Comparison of ENCODE assay signal across 8 cellular contexts in genomic region chr4:147924604-147925412, GRCh38.
DNase-seq lines count a peak whose midpoint lies in the region; ATAC-seq, FAIRE-seq and TF ChIP-seq lines count a peak whose summit lies in the region.

No MANE protein-coding gene starts in this region.

- FAIRE-seq in small intestine (lab: Jason Lieb, UNC) = no peak

- H3K36me3 ChIP-seq in small intestine (ENCODE audit: control insufficient read depth in 2 of 2, insufficient read depth in 2 of 2, low read length in 2 of 2) = no peaks in the 10 kb centered on the region

- H3K4me3 Mint-ChIP-seq in activated CD4-positive, alpha-beta T cell treated with anti-CD3 and anti-CD28 coated beads, Interleukin-2, amount 10 ng/mL, durations not matched to agents 24 days and 14 days = no peak overlapping the region
- no peak overlapping the region for H3K4me3 Mint-ChIP-seq in stimulated activated naive B cell treated with anti-CD40 and anti-IgM and Interleukin-4, amounts not matched to agents 10 μg/mL and 1 μg/mL and 100 μg/mL, for 72 hours

- intact Hi-C loops in activated CD4-positive, alpha-beta T cell treated with anti-CD3 and anti-CD28 coated beads, Interleukin-2, amount 10 ng/mL, durations not matched to agents 24 days and 14 days (cut with micrococcal nuclease) = no loop called here

- H3K27ac Mint-ChIP-seq in activated CD4-positive, alpha-beta T cell treated with anti-CD3 and anti-CD28 coated beads, Interleukin-2, amount 10 ng/mL, durations not matched to agents 24 days and 14 days = no peak overlapping the region
- H3K27ac Mint-ChIP-seq in stimulated activated naive B cell treated with anti-CD40 and anti-IgM and Interleukin-4, amounts not matched to agents 10 μg/mL and 1 μg/mL and 100 μg/mL, for 72 hours = no peak overlapping the region

- H3K27ac ChIP-seq in foreskin keratinocyte (no peak overlapping the region), small intestine (ENCODE audit: low read depth in 1 of 2, low read length in 1 of 2) (no peak overlapping the region)

- no peaks in the 10 kb centered on the region for H3K9me3 ChIP-seq in small intestine (ENCODE audit: control insufficient read depth, low read depth)

- H3K9me3 Mint-ChIP-seq in activated CD4-positive, alpha-beta T cell treated with anti-CD3 and anti-CD28 coated beads, Interleukin-2, amount 10 ng/mL, durations not matched to agents 24 days and 14 days = no peaks in the 10 kb centered on the region
- no peaks in the 10 kb centered on the region for H3K9me3 Mint-ChIP-seq in stimulated activated naive B cell treated with anti-CD40 and anti-IgM and Interleukin-4, amounts not matched to agents 10 μg/mL and 1 μg/mL and 100 μg/mL, for 72 hours

- H3K27me3 ChIP-seq in foreskin keratinocyte (no peaks in the 10 kb centered on the region), small intestine (ENCODE audit: control insufficient read depth in 2 of 2, insufficient read depth in 2 of 2, low read length in 2 of 2) (no peaks in the 10 kb centered on the region)

- DNase-seq in activated CD4-positive, alpha-beta T cell treated with anti-CD3 and anti-CD28 coated beads, Interleukin-2, amount 10 ng/mL, durations not matched to agents 24 days and 14 days = peak; percentile 59
- DNase-seq in activated CD4-positive, alpha-beta T cell treated with anti-CD3 and anti-CD28 coated beads, Interleukin-2, amount 50 U/mL, for 1 hour = no peak
- peak; percentile 60 for DNase-seq in OCI-M1 (lab: John Stamatoyannopoulos, UW)
- peak in 1 of 2 donors; percentile 8 for DNase-seq in foreskin keratinocyte
- peak; percentile 40 for DNase-seq in small intestine
- no peak for DNase-seq in MV-4-11 (lab: John Stamatoyannopoulos, UW)
- DNase-seq in stimulated activated naive B cell treated with anti-CD40 and anti-IgM and Interleukin-4, amounts not matched to agents 10 μg/mL and 1 μg/mL and 100 μg/mL, for 72 hours = no peak

- 16 to 35% (median 29%) methylated on average over 3 of the region's 3 CpGs for WGBS in small intestine, 3 donors

- H3K36me3 Mint-ChIP-seq in activated CD4-positive, alpha-beta T cell treated with anti-CD3 and anti-CD28 coated beads, Interleukin-2, amount 10 ng/mL, durations not matched to agents 24 days and 14 days (ENCODE audit: low read depth) = no peaks in the 10 kb centered on the region
- no peaks in the 10 kb centered on the region for H3K36me3 Mint-ChIP-seq in stimulated activated naive B cell treated with anti-CD40 and anti-IgM and Interleukin-4, amounts not matched to agents 10 μg/mL and 1 μg/mL and 100 μg/mL, for 72 hours

- H3K4me1 Mint-ChIP-seq in activated CD4-positive, alpha-beta T cell treated with anti-CD3 and anti-CD28 coated beads, Interleukin-2, amount 10 ng/mL, durations not matched to agents 24 days and 14 days = no peaks in the 10 kb centered on the region
- H3K4me1 Mint-ChIP-seq in stimulated activated naive B cell treated with anti-CD40 and anti-IgM and Interleukin-4, amounts not matched to agents 10 μg/mL and 1 μg/mL and 100 μg/mL, for 72 hours = no peaks in the 10 kb centered on the region

- H3K27me3 Mint-ChIP-seq in activated CD4-positive, alpha-beta T cell treated with anti-CD3 and anti-CD28 coated beads, Interleukin-2, amount 10 ng/mL, durations not matched to agents 24 days and 14 days = no peaks in the 10 kb centered on the region
- H3K27me3 Mint-ChIP-seq in stimulated activated naive B cell treated with anti-CD40 and anti-IgM and Interleukin-4, amounts not matched to agents 10 μg/mL and 1 μg/mL and 100 μg/mL, for 72 hours = no peaks in the 10 kb centered on the region

- ATAC-seq in foreskin keratinocyte (no peak), GM21526 (IDR thresholded peaks at IDR 0.05; ENCODE audit: low FRiP score, unreplicated experiment) (no peak)
- ATAC-seq in stimulated activated naive B cell treated with anti-CD40 and anti-IgM and Interleukin-4, amounts not matched to agents 10 μg/mL and 1 μg/mL and 100 μg/mL, for 72 hours (replicated peaks) = no peak

- H3K4me3 ChIP-seq in small intestine (ENCODE audit: low read depth in 1 of 2, low read length in 2 of 2) = no peak overlapping the region

- no peaks in the 10 kb centered on the region for H3K4me1 ChIP-seq in foreskin keratinocyte
- no peaks in the 10 kb centered on the region for H3K4me1 ChIP-seq in small intestine (ENCODE audit: control insufficient read depth in 2 of 2, insufficient read depth in 1 of 2, low read depth in 1 of 2, low read length in 1 of 2)

- peak; percentile 59 for TF ChIP-seq CTCF in foreskin keratinocyte (conservative IDR thresholded peaks at IDR 0.05)

Comparison
In these comparisons a context has a peak if more than half of its experiments do, and no peak if none do; other contexts are left out.
1. DNase-seq: peak in activated CD4-positive, alpha-beta T cell treated with anti-CD3 and anti-CD28 coated beads, Interleukin-2, amount 10 ng/mL, durations not matched to agents 24 days and 14 days (single experiment), OCI-M1 (single experiment) and small intestine (single experiment); none in activated CD4-positive, alpha-beta T cell treated with anti-CD3 and anti-CD28 coated beads, Interleukin-2, amount 50 U/mL, for 1 hour (single experiment), MV-4-11 (single experiment) and stimulated activated naive B cell treated with anti-CD40 and anti-IgM and Interleukin-4, amounts not matched to agents 10 μg/mL and 1 μg/mL and 100 μg/mL, for 72 hours (single experiment).